In genomic region chr21:44531606-44532128, GRCh38 we compare ENCODE assay signal across 24 cellular contexts. TPM values are rescaled to one million over a fixed set of nuclear protein-coding genes. Genes with fewer than 3 reads are reported as not detected.
A peak's percentile ranks its signal among the peaks of the same experiment; 100 is the strongest.
DNase-seq lines count a peak whose midpoint lies in the region; ATAC-seq, FAIRE-seq and TF ChIP-seq lines count a peak whose summit lies in the region.
"Had no signal": no experiment of that assay in that cellular context is flagged by ENCODE, and none has a peak within 500 bp of the region (broad histone marks: within the 10 kb centered on the region; RNA-seq: fewer than 3 reads in every experiment).

No MANE protein-coding gene starts in this region.

- H3K36me3 Mint-ChIP-seq in activated CD8-positive, alpha-beta T cell treated with anti-CD3 and anti-CD28 coated beads for 36 hours (ENCODE audit: low read depth): no peaks in the 10 kb centered on the region
- H3K36me3 Mint-ChIP-seq: natural killer cell treated with Interleukin-12 subunit alpha and Interleukin-12 subunit beta and Interleukin-15 and Interleukin-18, amount 100 ng/mL, for 72 hours had no signal

- no peak overlapping the region for H3K27ac ChIP-seq in sigmoid colon
- H3K27ac ChIP-seq: A549, C4-2B, coronary artery, psoas muscle, vagina had no signal

- no peak for ATAC-seq in activated CD4-positive, CD25-positive, alpha-beta regulatory T cell treated with anti-CD3 and anti-CD28 coated beads, Interleukin-2, amount 50 U/mL, for 24 hours
- no peak for ATAC-seq in stimulated activated naive CD8-positive, alpha-beta T cell treated with anti-CD3 and anti-CD28 coated beads, Interleukin-15, Interleukin-2, amounts not matched to agents 100 U/mL and 50 U/mL, for 24 hours
- no peak for ATAC-seq in activated CD8-positive, alpha-beta T cell treated with anti-CD3 and anti-CD28 coated beads for 36 hours
- ATAC-seq: A549; natural killer cell treated with Interleukin-12 subunit alpha and Interleukin-12 subunit beta and Interleukin-15 and Interleukin-18, amount 100 ng/mL, for 72 hours; psoas muscle had no signal

- H3K27me3 Mint-ChIP-seq in activated CD8-positive, alpha-beta T cell treated with anti-CD3 and anti-CD28 coated beads for 36 hours: no peaks in the 10 kb centered on the region
- H3K27me3 Mint-ChIP-seq: natural killer cell treated with Interleukin-12 subunit alpha and Interleukin-12 subunit beta and Interleukin-15 and Interleukin-18, amount 100 ng/mL, for 72 hours; stimulated activated naive CD8-positive, alpha-beta T cell treated with anti-CD3 and anti-CD28 coated beads, Interleukin-15, Interleukin-2, amounts not matched to agents 100 ng/mL and 50 ng/mL, for 24 hours had no signal

- POLR2A ChIA-PET in activated CD8-positive, alpha-beta T cell treated with anti-CD3 and anti-CD28 coated beads for 36 hours (lab: Charles Lee): no interaction called here

- CTCF ChIA-PET in activated CD8-positive, alpha-beta T cell treated with anti-CD3 and anti-CD28 coated beads for 36 hours (lab: Charles Lee): interaction anchor here (2.2 kb wide), 1 partner anchor 21 kb away, joined by 5 read pairs; no protein-coding TSS in a partner anchor

- no peaks in the 10 kb centered on the region for H3K4me1 Mint-ChIP-seq in activated CD8-positive, alpha-beta T cell treated with anti-CD3 and anti-CD28 coated beads for 36 hours (ENCODE audit: low read depth)

- no peak overlapping the region for H3K4me3 ChIP-seq in bronchial epithelial cell (ENCODE audit: low read depth, low read length)
- no peak overlapping the region for H3K4me3 ChIP-seq in sigmoid colon
- H3K4me3 ChIP-seq: A549, coronary artery, psoas muscle, vagina had no signal

- TF ChIP-seq POLR2A in sigmoid colon (IDR thresholded peaks at IDR 0.05): no peak

- 68 to 84% methylated on average over 19 of the region's 19 CpGs for WGBS in sigmoid colon, 2 donors

- H3K4me1 ChIP-seq in sigmoid colon: no peaks in the 10 kb centered on the region
- H3K4me1 ChIP-seq: A549, psoas muscle, vagina had no signal

- no peak overlapping the region for H3K27ac Mint-ChIP-seq in activated CD8-positive, alpha-beta T cell treated with anti-CD3 and anti-CD28 coated beads for 36 hours
- H3K27ac Mint-ChIP-seq: activated naive CD4-positive, alpha-beta T cell treated with anti-CD3 and anti-CD28 coated beads for 36 hours; natural killer cell treated with Interleukin-12 subunit alpha and Interleukin-12 subunit beta and Interleukin-15 and Interleukin-18, amount 100 ng/mL, for 72 hours; stimulated activated naive CD8-positive, alpha-beta T cell treated with anti-CD3 and anti-CD28 coated beads, Interleukin-15, Interleukin-2, amounts not matched to agents 100 ng/mL and 50 ng/mL, for 24 hours; T-helper 1 cell treated with Interleukin-12 subunit alpha and Interleukin-12 subunit beta and Interleukin-4 antibody, amounts not matched to agents 30 μg/mL and 1 μg/mL, for 36 hours had no signal

- H3K27me3 ChIP-seq in bronchial epithelial cell (ENCODE audit: control insufficient read depth, insufficient read depth, low read length) (no peaks in the 10 kb centered on the region), sigmoid colon (peaks cover 0 to 17% (median 0%) of the 10 kb centered on the region in 3 donors)
- H3K27me3 ChIP-seq: vagina had no signal

- H3K4me3 Mint-ChIP-seq in activated CD8-positive, alpha-beta T cell treated with anti-CD3 and anti-CD28 coated beads for 36 hours: no peak overlapping the region
- H3K4me3 Mint-ChIP-seq: activated naive CD4-positive, alpha-beta T cell treated with anti-CD3 and anti-CD28 coated beads for 36 hours; natural killer cell treated with Interleukin-12 subunit alpha and Interleukin-12 subunit beta and Interleukin-15 and Interleukin-18, amount 100 ng/mL, for 72 hours; stimulated activated naive CD8-positive, alpha-beta T cell treated with anti-CD3 and anti-CD28 coated beads, Interleukin-15, Interleukin-2, amounts not matched to agents 100 ng/mL and 50 ng/mL, for 24 hours; T-helper 1 cell treated with Interleukin-12 subunit alpha and Interleukin-12 subunit beta and Interleukin-4 antibody, amounts not matched to agents 30 μg/mL and 1 μg/mL, for 36 hours had no signal

- peak; percentile 7 for FAIRE-seq in bronchial epithelial cell (lab: Jason Lieb, UNC)
- FAIRE-seq: A549, astrocyte, GM19239 had no signal

- no peaks in the 10 kb centered on the region for H3K9me3 ChIP-seq in sigmoid colon
- H3K9me3 ChIP-seq: A549, psoas muscle, vagina had no signal

- TF ChIP-seq EP300 in sigmoid colon (IDR thresholded peaks at IDR 0.05): no peak

- H3K9me3 Mint-ChIP-seq in activated CD8-positive, alpha-beta T cell treated with anti-CD3 and anti-CD28 coated beads for 36 hours: no peaks in the 10 kb centered on the region
- H3K9me3 Mint-ChIP-seq: activated naive CD4-positive, alpha-beta T cell treated with anti-CD3 and anti-CD28 coated beads for 36 hours; natural killer cell treated with Interleukin-12 subunit alpha and Interleukin-12 subunit beta and Interleukin-15 and Interleukin-18, amount 100 ng/mL, for 72 hours; stimulated activated naive CD8-positive, alpha-beta T cell treated with anti-CD3 and anti-CD28 coated beads, Interleukin-15, Interleukin-2, amounts not matched to agents 100 ng/mL and 50 ng/mL, for 24 hours; T-helper 1 cell treated with Interleukin-12 subunit alpha and Interleukin-12 subunit beta and Interleukin-4 antibody, amounts not matched to agents 30 μg/mL and 1 μg/mL, for 36 hours had no signal

- DNase-seq in activated CD4-positive, CD25-positive, alpha-beta regulatory T cell treated with anti-CD3 and anti-CD28 coated beads, Interleukin-2, amount 50 U/mL, for 72 hours: peak; percentile 18
- no peak for DNase-seq in bronchial epithelial cell (ENCODE audit: low read depth)
- DNase-seq in sigmoid colon: peak; percentile 57
- DNase-seq in stimulated activated naive CD8-positive, alpha-beta T cell treated with anti-CD3 and anti-CD28 coated beads, Interleukin-15, Interleukin-2, amounts not matched to agents 100 U/mL and 50 U/mL, for 24 hours: no peak
- no peak for DNase-seq in activated CD8-positive, alpha-beta T cell treated with anti-CD3 and anti-CD28 coated beads for 36 hours
- DNase-seq: activated naive CD4-positive, alpha-beta T cell treated with anti-CD3 and anti-CD28 coated beads for 36 hours; DMS79 treated with DMSO at 0.1 percent for 48 hours; foreskin melanocyte; HCEC 1CT; Karpas-422; NCI-H1417; NCI-H345; stimulated activated CD4-positive, alpha-beta T cell treated with anti-CD3 and anti-CD28 coated beads, Interleukin-15, amount 100 ng/mL, for 24 hours had no signal

- no peak for TF ChIP-seq CTCF in bronchial epithelial cell (IDR thresholded peaks at IDR 0.05; ENCODE audit: insufficient read depth, low read length, severe bottlenecking)
- no peak for TF ChIP-seq CTCF in sigmoid colon (IDR thresholded peaks at IDR 0.05)
- TF ChIP-seq CTCF in activated CD8-positive, alpha-beta T cell treated with anti-CD3 and anti-CD28 coated beads for 36 hours (IDR thresholded peaks at IDR 0.05): no peak

- no peaks in the 10 kb centered on the region for H3K36me3 ChIP-seq in bronchial epithelial cell (ENCODE audit: control insufficient read depth, insufficient read depth, low read length)
- H3K36me3 ChIP-seq in sigmoid colon: no peaks in the 10 kb centered on the region
- H3K36me3 ChIP-seq: vagina had no signal

- intact Hi-C loops in sigmoid colon (cut with DNase I): no loop called here
- intact Hi-C loops in activated CD8-positive, alpha-beta T cell treated with anti-CD3 and anti-CD28 coated beads for 36 hours (cut with micrococcal nuclease): no loop called here

RNA-seq across cellular contexts. Expression of gene KRTAP10-1, which starts 8.3 kb away (rescaled TPM):
- not detected in 2 replicates for total RNA-seq in bronchial epithelial cell
- total RNA-seq in sigmoid colon: not detected
- polyA plus RNA-seq in sigmoid colon: not detected
- not detected for total RNA-seq in activated CD8-positive, alpha-beta T cell treated with anti-CD3 and anti-CD28 coated beads for 36 hours
- total RNA-seq: activated naive CD4-positive, alpha-beta T cell treated with anti-CD3 and anti-CD28 coated beads for 36 hours; astrocyte; natural killer cell treated with Interleukin-12 subunit alpha and Interleukin-12 subunit beta and Interleukin-15 and Interleukin-18, amount 100 ng/mL, for 72 hours; psoas muscle; vagina had no signal
- polyA plus RNA-seq: A549, psoas muscle had no signal

RNA-seq across cellular contexts. Expression of gene KRTAP10-2, which starts 19.6 kb away (rescaled TPM):
- not detected in 2 replicates for total RNA-seq in bronchial epithelial cell
- total RNA-seq in sigmoid colon: not detected
- not detected for polyA plus RNA-seq in sigmoid colon
- total RNA-seq in activated CD8-positive, alpha-beta T cell treated with anti-CD3 and anti-CD28 coated beads for 36 hours: not detected
- total RNA-seq: activated naive CD4-positive, alpha-beta T cell treated with anti-CD3 and anti-CD28 coated beads for 36 hours; astrocyte; natural killer cell treated with Interleukin-12 subunit alpha and Interleukin-12 subunit beta and Interleukin-15 and Interleukin-18, amount 100 ng/mL, for 72 hours; psoas muscle; vagina had no signal
- polyA plus RNA-seq: A549, psoas muscle had no signal

RNA-seq across cellular contexts. Expression of gene KRTAP10-3, which starts 26.9 kb away (rescaled TPM):
- total RNA-seq in bronchial epithelial cell (not detected in 2 replicates), sigmoid colon (under 1 TPM in 1 of 4 donors, not detected in 3; 0.66 TPM)
- not detected for polyA plus RNA-seq in sigmoid colon
- not detected for total RNA-seq in activated CD8-positive, alpha-beta T cell treated with anti-CD3 and anti-CD28 coated beads for 36 hours
- total RNA-seq: activated naive CD4-positive, alpha-beta T cell treated with anti-CD3 and anti-CD28 coated beads for 36 hours; astrocyte; natural killer cell treated with Interleukin-12 subunit alpha and Interleukin-12 subunit beta and Interleukin-15 and Interleukin-18, amount 100 ng/mL, for 72 hours; psoas muscle; vagina had no signal
- polyA plus RNA-seq: A549, psoas muscle had no signal

RNA-seq across cellular contexts. Expression of gene KRTAP10-4, which starts 41.9 kb away (rescaled TPM):
- total RNA-seq in bronchial epithelial cell: not detected in 2 replicates
- not detected for total RNA-seq in sigmoid colon
- polyA plus RNA-seq in sigmoid colon: not detected
- total RNA-seq in activated CD8-positive, alpha-beta T cell treated with anti-CD3 and anti-CD28 coated beads for 36 hours: not detected
- total RNA-seq: activated naive CD4-positive, alpha-beta T cell treated with anti-CD3 and anti-CD28 coated beads for 36 hours; astrocyte; natural killer cell treated with Interleukin-12 subunit alpha and Interleukin-12 subunit beta and Interleukin-15 and Interleukin-18, amount 100 ng/mL, for 72 hours; psoas muscle; vagina had no signal
- polyA plus RNA-seq: A549, psoas muscle had no signal

RNA-seq across cellular contexts. Expression of gene KRTAP10-5, which starts 48.7 kb away (rescaled TPM):
- total RNA-seq in bronchial epithelial cell: not detected in 2 replicates
- not detected for total RNA-seq in sigmoid colon
- not detected for polyA plus RNA-seq in sigmoid colon
- not detected for total RNA-seq in activated CD8-positive, alpha-beta T cell treated with anti-CD3 and anti-CD28 coated beads for 36 hours
- total RNA-seq: activated naive CD4-positive, alpha-beta T cell treated with anti-CD3 and anti-CD28 coated beads for 36 hours; astrocyte; natural killer cell treated with Interleukin-12 subunit alpha and Interleukin-12 subunit beta and Interleukin-15 and Interleukin-18, amount 100 ng/mL, for 72 hours; psoas muscle; vagina had no signal
- polyA plus RNA-seq: A549, psoas muscle had no signal

Comparison
In these comparisons a context has a peak if more than half of its experiments do, and no peak if none do; other contexts are left out.
1. DNase-seq: peak in activated CD4-positive, CD25-positive, alpha-beta regulatory T cell treated with anti-CD3 and anti-CD28 coated beads, Interleukin-2, amount 50 U/mL, for 72 hours (single experiment) and sigmoid colon (single experiment); none in bronchial epithelial cell (single experiment), stimulated activated naive CD8-positive, alpha-beta T cell treated with anti-CD3 and anti-CD28 coated beads, Interleukin-15, Interleukin-2, amounts not matched to agents 100 U/mL and 50 U/mL, for 24 hours (single experiment) and activated CD8-positive, alpha-beta T cell treated with anti-CD3 and anti-CD28 coated beads for 36 hours (single experiment).